30 cellular contexts compared by ENCODE assay signal in genomic region chr1:15176120-15176519, GRCh38. TPM values are rescaled to one million over a fixed set of nuclear protein-coding genes. Genes with fewer than 3 reads are reported as not detected.
DNase-seq lines count a peak whose midpoint lies in the region; ATAC-seq, FAIRE-seq and TF ChIP-seq lines count a peak whose summit lies in the region.
"Had no signal": no experiment of that assay in that cellular context is flagged by ENCODE, and none has a peak within 500 bp of the region (broad histone marks: within the 10 kb centered on the region; RNA-seq: fewer than 3 reads in every experiment).

No MANE protein-coding gene starts in this region.

- H3K79me2 ChIP-seq in MM.1S (ENCODE audit: low read length) = peaks cover 45% of the 10 kb centered on the region
- H3K79me2 ChIP-seq: parathyroid adenoma had no signal

- peaks cover 42% of the 10 kb centered on the region for H3F3A ChIP-seq in MM.1S (ENCODE audit: insufficient read depth, low read length)

- FAIRE-seq in kidney (lab: Jason Lieb, UNC) = no peak
- FAIRE-seq: HTR-8/SVneo had no signal

- peak overlapping the region; percentile 54 for H3K4me2 ChIP-seq in MM.1S (ENCODE audit: low read depth, low read length)

- POLR2A ChIA-PET in Caco-2 (lab: Charles Lee) = no interaction called here
- POLR2A ChIA-PET in activated CD4-positive, alpha-beta T cell treated with anti-CD3 and anti-CD28 coated beads, Interleukin-2, amount 10 ng/mL, durations not matched to agents 7 days and 5 days (lab: Charles Lee) = no interaction called here

- DNase-seq in Caco-2 (no peak), MM.1S (peak; percentile 89), kidney (no peak), HuH-7.5 (ENCODE audit: low spot score) (no peak), NCI-H187 treated with DMSO at 0.1 percent for 48 hours (lab: John Stamatoyannopoulos, UW) (no peak), esophagus muscularis mucosa (ENCODE audit: extremely low spot score) (no peak)
- no peak for DNase-seq in activated CD4-positive, alpha-beta T cell treated with anti-CD3 and anti-CD28 coated beads, Interleukin-2, amount 10 ng/mL, durations not matched to agents 7 days and 5 days
- DNase-seq: 8988T; AML-193; caudate nucleus; CD4-positive, alpha-beta memory T cell; DMS153; H7; kidney glomerular epithelial cell; lower lobe of right lung; MV-4-11; NCI-H526 treated with DMSO at 0.1 percent for 48 hours; right lobe of liver; stimulated activated CD4-positive, alpha-beta T cell treated with anti-CD3 and anti-CD28 coated beads, Interleukin-12 subunit alpha, Interleukin-12 subunit beta, amount 100 ng/mL, for 4 hours; stimulated activated CD4-positive, alpha-beta T cell treated with anti-CD3 and anti-CD28 coated beads, Interleukin-4, amount 100 ng/mL, for 4 hours; stimulated activated naive CD4-positive, alpha-beta T cell treated with Interleukin-2 at 50 U/mL for 16 hours; thyroid gland had no signal

- H3K9ac ChIP-seq in MM.1S (ENCODE audit: low read length) = peak overlapping the region; percentile 45
- peak overlapping the region in 1 of 2 donors; percentile 51 for H3K9ac ChIP-seq in kidney (ENCODE audit: low read length in 2 of 2)
- H3K9ac ChIP-seq: parathyroid adenoma had no signal

- H3K36me3 ChIP-seq in Caco-2 (ENCODE audit: control insufficient read depth, insufficient read depth, low read length) (no peaks in the 10 kb centered on the region), MM.1S (replicated peaks; ENCODE audit: insufficient read depth, low read length) (no peaks in the 10 kb centered on the region), kidney (ENCODE audit: control insufficient read depth in 1 of 2, insufficient read depth in 2 of 2, low read length in 2 of 2) (no peaks in the 10 kb centered on the region), esophagus muscularis mucosa (no peaks in the 10 kb centered on the region)
- H3K36me3 ChIP-seq: ascending aorta, lower lobe of right lung, right lobe of liver, thyroid gland had no signal

- no peak for TF ChIP-seq EP300 in esophagus muscularis mucosa (IDR thresholded peaks at IDR 0.05)

- TF ChIP-seq CTCF in Caco-2 (IDR thresholded peaks at IDR 0.05; ENCODE audit: insufficient read depth in 1 of 2, low read depth in 1 of 2, low read length in 1 of 2, severe bottlenecking in 1 of 2, unreplicated experiment in 1 of 2) (no peak), MM.1S (IDR thresholded peaks at IDR 0.05; ENCODE audit: low read length) (peak; percentile 32; the same call in 1 of the 2 replicates), kidney (IDR thresholded peaks at IDR 0.05; ENCODE audit: borderline replicate concordance, extremely low read depth, insufficient read depth) (no peak), esophagus muscularis mucosa (IDR thresholded peaks at IDR 0.05) (no peak)

- no peaks in the 10 kb centered on the region for H3K9me3 Mint-ChIP-seq in Caco-2 (ENCODE audit: unreplicated experiment)
- H3K9me3 Mint-ChIP-seq in activated CD4-positive, alpha-beta T cell treated with anti-CD3 and anti-CD28 coated beads, Interleukin-2, amount 10 ng/mL, durations not matched to agents 7 days and 5 days = no peaks in the 10 kb centered on the region

- peaks cover 39% of the 10 kb centered on the region for H3K4me1 Mint-ChIP-seq in Caco-2 (ENCODE audit: low read depth, unreplicated experiment)
- H3K4me1 Mint-ChIP-seq in activated CD4-positive, alpha-beta T cell treated with anti-CD3 and anti-CD28 coated beads, Interleukin-2, amount 10 ng/mL, durations not matched to agents 7 days and 5 days = peaks cover 12% of the 10 kb centered on the region

- H3K4me1 ChIP-seq in Caco-2 (peaks cover 45% of the 10 kb centered on the region), MM.1S (ENCODE audit: low read length) (peaks cover 78% of the 10 kb centered on the region), kidney (ENCODE audit: control insufficient read depth in 1 of 2, insufficient read depth in 1 of 2, low read depth in 1 of 2, low read length in 2 of 2) (peaks cover 54 to 59% of the 10 kb centered on the region in 2 donors), esophagus muscularis mucosa (peaks cover 8 to 47% (median 27%) of the 10 kb centered on the region in 4 donors)
- H3K4me1 ChIP-seq: ascending aorta, parathyroid adenoma, right lobe of liver had no signal

- H3K27ac Mint-ChIP-seq in Caco-2 (ENCODE audit: unreplicated experiment) = peak overlapping the region; percentile 14
- H3K27ac Mint-ChIP-seq in activated CD4-positive, alpha-beta T cell treated with anti-CD3 and anti-CD28 coated beads, Interleukin-2, amount 10 ng/mL, durations not matched to agents 7 days and 5 days = no peak overlapping the region
- H3K27ac Mint-ChIP-seq: activated naive CD4-positive, alpha-beta T cell treated with anti-CD3 and anti-CD28 coated beads, Interleukin-2, amount 50 U/mL, for 72 hours; CD4-positive, alpha-beta memory T cell had no signal

- CTCF ChIA-PET in Caco-2 (lab: Charles Lee) = no interaction called here
- CTCF ChIA-PET in activated CD4-positive, alpha-beta T cell treated with anti-CD3 and anti-CD28 coated beads, Interleukin-2, amount 10 ng/mL, durations not matched to agents 7 days and 5 days (lab: Charles Lee) = no interaction called here

- no peak overlapping the region for H3K4me3 ChIP-seq in Caco-2 (ENCODE audit: low read depth, low read length)
- peak overlapping the region; percentile 14; the same call in 1 of the 2 replicates for H3K4me3 ChIP-seq in MM.1S (ENCODE audit: low read length)
- H3K4me3 ChIP-seq in kidney (ENCODE audit: low read length in 2 of 2) = no peak overlapping the region
- no peak overlapping the region for H3K4me3 ChIP-seq in esophagus muscularis mucosa
- H3K4me3 ChIP-seq: ascending aorta, lower lobe of right lung, right lobe of liver, thyroid gland had no signal

- WGBS in esophagus muscularis mucosa = 88% methylated on average over 7 of the region's 7 CpGs

- H3K9me3 ChIP-seq in Caco-2 (no peaks in the 10 kb centered on the region), MM.1S (replicated peaks; ENCODE audit: insufficient read depth, low read length) (no peaks in the 10 kb centered on the region), kidney (ENCODE audit: control insufficient read depth in 1 of 2, low read length in 2 of 2) (no peaks in the 10 kb centered on the region), esophagus muscularis mucosa (no peaks in the 10 kb centered on the region)
- H3K9me3 ChIP-seq: ascending aorta, lower lobe of right lung, right lobe of liver, thyroid gland had no signal

- H2AFZ ChIP-seq in MM.1S (ENCODE audit: low read length) = peak overlapping the region; percentile 37; the same call in 1 of the 2 replicates
- H2AFZ ChIP-seq: parathyroid adenoma had no signal

- H3K36me3 Mint-ChIP-seq in Caco-2 (ENCODE audit: insufficient read depth, unreplicated experiment) = peaks cover 17% of the 10 kb centered on the region
- no peaks in the 10 kb centered on the region for H3K36me3 Mint-ChIP-seq in activated CD4-positive, alpha-beta T cell treated with anti-CD3 and anti-CD28 coated beads, Interleukin-2, amount 10 ng/mL, durations not matched to agents 7 days and 5 days (ENCODE audit: low read depth)
- H3K36me3 Mint-ChIP-seq: CD4-positive, alpha-beta memory T cell had no signal

- no TSS peak for BruUV-seq in Caco-2 (replicated peaks; lab: Mats Ljungman, UMichigan)

- no peak overlapping the region for H3K4me3 Mint-ChIP-seq in Caco-2 (ENCODE audit: unreplicated experiment)
- H3K4me3 Mint-ChIP-seq in activated CD4-positive, alpha-beta T cell treated with anti-CD3 and anti-CD28 coated beads, Interleukin-2, amount 10 ng/mL, durations not matched to agents 7 days and 5 days = no peak overlapping the region
- H3K4me3 Mint-ChIP-seq: CD4-positive, alpha-beta memory T cell had no signal

- TF ChIP-seq POLR2A in esophagus muscularis mucosa (IDR thresholded peaks at IDR 0.05; ENCODE audit: low read depth) = no peak

- ATAC-seq in HG02870 (IDR thresholded peaks at IDR 0.05; ENCODE audit: unreplicated experiment) = peak; percentile 57
- ATAC-seq: activated naive CD4-positive, alpha-beta T cell treated with anti-CD3 and anti-CD28 coated beads, Interleukin-2, amount 50 U/mL, for 72 hours; lower lobe of right lung; right lobe of liver; SK-N-SH treated with all-trans-retinoic acid at 6 μM for 48 hours had no signal

- H3K27ac ChIP-seq in MM.1S (ENCODE audit: low read length) (peak overlapping the region; percentile 92), kidney (ENCODE audit: low read depth in 2 of 2, low read length in 2 of 2) (peak overlapping the region; percentile 18 to 62), esophagus muscularis mucosa (replicated peaks in 1 of 4) (no peak overlapping the region)
- H3K27ac ChIP-seq: ascending aorta, lower lobe of right lung, parathyroid adenoma, right lobe of liver, thyroid gland, VCaP had no signal

- no peaks in the 10 kb centered on the region for H4K20me1 ChIP-seq in MM.1S (ENCODE audit: insufficient read depth, low read length)

- intact Hi-C loops in Caco-2 (cut with micrococcal nuclease; ENCODE audit: unreplicated experiment) (no loop called here), kidney (cut with DNase I) (no loop called here), esophagus muscularis mucosa (cut with DNase I) (no loop called here)

- H3K27me3 ChIP-seq in Caco-2 (replicated peaks; ENCODE audit: control insufficient read depth, insufficient read depth, low read length) = no peaks in the 10 kb centered on the region
- H3K27me3 ChIP-seq in MM.1S (replicated peaks; ENCODE audit: insufficient read depth, low read length) = no peaks in the 10 kb centered on the region
- H3K27me3 ChIP-seq in esophagus muscularis mucosa = no peaks in the 10 kb centered on the region
- H3K27me3 ChIP-seq: ascending aorta, thyroid gland had no signal

- no peaks in the 10 kb centered on the region for H3K27me3 Mint-ChIP-seq in Caco-2 (ENCODE audit: insufficient read depth, unreplicated experiment)
- peaks cover 50% of the 10 kb centered on the region for H3K27me3 Mint-ChIP-seq in activated CD4-positive, alpha-beta T cell treated with anti-CD3 and anti-CD28 coated beads, Interleukin-2, amount 10 ng/mL, durations not matched to agents 7 days and 5 days

- H3K9me2 ChIP-seq in MM.1S (replicated peaks; ENCODE audit: insufficient read depth, low read length) = no peaks in the 10 kb centered on the region

RNA-seq across cellular contexts. Expression of gene TMEM51, which starts 22.6 kb away (rescaled TPM):
- total RNA-seq in Caco-2 (2022) = 24.7 and 25.0 TPM in 2 replicates
- 48.4 TPM for total RNA-seq in kidney
- 38.1 TPM for polyA plus RNA-seq in kidney (ENCODE audit: insufficient read depth, low read depth, low replicate concordance)
- total RNA-seq in activated CD4-positive, alpha-beta T cell treated with anti-CD3 and anti-CD28 coated beads, Interleukin-2, amount 10 ng/mL, durations not matched to agents 7 days and 5 days = not detected
- 10 to 100 TPM in 3 of 4 donors, 1 to 10 TPM in 1; 8.6 to 17.2 (median 11.4) TPM for total RNA-seq in esophagus muscularis mucosa
- total RNA-seq: ascending aorta; T-helper 2 cell treated with Interferon-gamma antibody and Interleukin-4, amounts not matched to agents 100 ng/mL and 5 ng/mL, for 36 hours had no signal
- polyA plus RNA-seq: CD4-positive, alpha-beta memory T cell had no signal

Comparison
In these comparisons a context has a peak if more than half of its experiments do, and no peak if none do; other contexts are left out.
1. H3K27ac ChIP-seq: peak in MM.1S (single experiment) and kidney (2 of 2); none in esophagus muscularis mucosa (0 of 4).
2. RNA of gene TMEM51, which starts 22.6 kb away (total RNA-seq): 48.4 TPM in kidney (single experiment), 24.7 to 25.0 TPM in Caco-2 and 8.6 to 17.2 TPM in esophagus muscularis mucosa; not detected in activated CD4-positive, alpha-beta T cell treated with anti-CD3 and anti-CD28 coated beads, Interleukin-2, amount 10 ng/mL, durations not matched to agents 7 days and 5 days; every median in the first group is over 4 times any median in the second.